23 cellular contexts compared by ENCODE assay signal in the genomic region with DNA sequence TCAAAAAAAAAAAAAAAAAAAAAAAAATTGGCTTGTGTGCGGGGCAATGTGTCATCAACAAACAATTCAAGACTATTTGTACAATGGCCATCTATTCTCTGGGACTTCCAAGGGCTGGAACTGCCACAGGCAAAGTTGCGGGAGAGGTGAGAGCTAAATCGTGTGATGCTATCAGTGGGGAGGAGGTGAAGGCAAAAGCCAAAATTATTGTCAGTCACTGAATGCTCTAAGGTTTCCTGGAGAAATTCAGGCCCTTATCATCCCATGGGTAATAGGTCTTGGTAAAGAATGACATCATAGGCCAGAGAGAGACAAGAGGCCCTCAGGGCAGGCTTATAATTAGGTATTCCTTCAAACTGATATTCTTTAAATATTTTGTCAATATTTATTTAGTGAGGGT.
DNase-seq lines count a peak whose midpoint lies in the region; ATAC-seq and TF ChIP-seq lines count a peak whose summit lies in the region.
"Had no signal": no experiment of that assay in that cellular context is flagged by ENCODE, and none has a peak within 500 bp of the region (broad histone marks: within the 10 kb centered on the region; RNA-seq: fewer than 3 reads in every experiment).

No MANE protein-coding gene starts in this region.

- TF ChIP-seq CTCF in psoas muscle (IDR thresholded peaks at IDR 0.05), result no peak

- H3K79me2 ChIP-seq in trophoblast cell (ENCODE audit: control insufficient read depth, insufficient read depth, low read length, poor library complexity), result no peaks in the 10 kb centered on the region
- H3K79me2 ChIP-seq: hepatocyte had no signal

- H3K9ac ChIP-seq in trophoblast cell (ENCODE audit: low read length), result no peak overlapping the region

- H3K27ac ChIP-seq in trophoblast cell (ENCODE audit: low read depth, low read length), result no peak overlapping the region
- H3K27ac ChIP-seq in psoas muscle, result no peak overlapping the region
- H3K27ac ChIP-seq: cardiac muscle cell, hepatocyte, tibial artery had no signal

- WGBS in trophoblast cell (ENCODE audit: extremely low coverage, insufficient coverage, insufficient read length), result no CpG with 5 or more reads among the region's 3 CpGs
- whole genome bisulfite sequencing in psoas muscle, 3 donors, result 75 to 77% (median 77%) methylated on average over 3 of the region's 3 CpGs

- ATAC-seq in GM19351 (IDR thresholded peaks at IDR 0.05; ENCODE audit: unreplicated experiment) (no peak), psoas muscle (no peak)
- ATAC-seq: sciatic nerve; stimulated activated naive B cell treated with anti-CD40 and anti-IgM and Interleukin-4, amounts not matched to agents 10 μg/mL and 1 μg/mL and 100 μg/mL, for 72 hours had no signal

- H3K27me3 ChIP-seq in trophoblast cell (ENCODE audit: insufficient read depth, low read length) (no peaks in the 10 kb centered on the region), psoas muscle (ENCODE audit: insufficient read depth in 3 of 3, low read length in 2 of 3) (no peaks in the 10 kb centered on the region)
- H3K27me3 ChIP-seq: cardiac muscle cell, tibial artery had no signal

- H3K36me3 ChIP-seq in trophoblast cell (ENCODE audit: control insufficient read depth in 1 of 2, insufficient read depth in 2 of 2, low read length in 2 of 2), result no peaks in the 10 kb centered on the region
- H3K36me3 ChIP-seq in psoas muscle (ENCODE audit: insufficient read depth in 1 of 2, low read depth in 1 of 2), result no peaks in the 10 kb centered on the region
- H3K36me3 ChIP-seq: cardiac muscle cell, tibial artery had no signal

- peak; percentile 18 for DNase-seq in DMS153 (lab: John Stamatoyannopoulos, UW)
- no peak for DNase-seq in DMS153 treated with DMSO at 0.1 percent for 48 hours (lab: John Stamatoyannopoulos, UW; ENCODE audit: unreplicated experiment)
- DNase-seq in M059J (ENCODE audit: low read depth), result peak; percentile 8
- DNase-seq in RPMI7951 (ENCODE audit: low read depth), result peak; percentile 36
- DNase-seq in trophoblast cell, result peak; percentile 64 to 87
- no peak for DNase-seq in stimulated activated CD4-positive, alpha-beta T cell treated with anti-CD3 and anti-CD28 coated beads, Interleukin-12 subunit alpha, Interleukin-12 subunit beta, amount 100 ng/mL, for 4 hours
- no peak for DNase-seq in psoas muscle
- DNase-seq: 8988T; activated CD4-positive, alpha-beta T cell treated with anti-CD3 and anti-CD28 coated beads, Interleukin-2, amount 50 U/mL, for 1 hour; activated CD8-positive, alpha-beta memory T cell treated with anti-CD3 and anti-CD28 coated beads, Interleukin-2, amount 50 U/mL, for 4 hours; activated effector memory CD4-positive, alpha-beta T cell treated with anti-CD3 and anti-CD28 coated beads, Interleukin-2, amount 50 U/mL, for 16 hours; C1 segment of cervical spinal cord; dermis blood vessel endothelial cell; DMS 273 treated with DMSO at 0.1 percent for 48 hours; KG1; NCI-H1092; NCI-H345; stimulated activated naive B cell treated with anti-CD40 and anti-IgM and Interleukin-4, amounts not matched to agents 10 μg/mL and 1 μg/mL and 100 μg/mL, for 72 hours; tibial artery had no signal

- H2AFZ ChIP-seq in trophoblast cell (ENCODE audit: insufficient read depth, low read length, poor library complexity), result no peak overlapping the region
- H2AFZ ChIP-seq: hepatocyte had no signal

- intact Hi-C loops in psoas muscle (cut with DNase I), result no loop called here

- H3K23ac ChIP-seq in trophoblast cell (ENCODE audit: low read length), result no peak overlapping the region

- H3K18ac ChIP-seq in trophoblast cell (ENCODE audit: low read length), result no peak overlapping the region

- H2BK5ac ChIP-seq in trophoblast cell (ENCODE audit: low read depth, low read length, poor library complexity), result no peak overlapping the region

- no peak overlapping the region for H2BK12ac ChIP-seq in trophoblast cell (ENCODE audit: low read length)

- no peak overlapping the region for H2BK120ac ChIP-seq in trophoblast cell (ENCODE audit: insufficient read depth, low read length, poor library complexity)

- no peak overlapping the region for H3K4ac ChIP-seq in trophoblast cell (ENCODE audit: low read depth, low read length)

- no peak overlapping the region for H2AK5ac ChIP-seq in trophoblast cell (ENCODE audit: low read length)

- H3K9me3 ChIP-seq in trophoblast cell (ENCODE audit: insufficient read depth, low read depth, low read length) (no peaks in the 10 kb centered on the region), psoas muscle (no peaks in the 10 kb centered on the region)
- H3K9me3 ChIP-seq: tibial artery had no signal

- H4K8ac ChIP-seq in trophoblast cell (ENCODE audit: low read depth, low read length), result no peak overlapping the region

- H3K4me3 ChIP-seq in trophoblast cell (ENCODE audit: low read depth, low read length) (no peak overlapping the region), psoas muscle (no peak overlapping the region)
- H3K4me3 ChIP-seq: cardiac muscle cell, hepatocyte, tibial artery had no signal

- no peak overlapping the region for H3K4me2 ChIP-seq in trophoblast cell (ENCODE audit: low read length)
- H3K4me2 ChIP-seq: hepatocyte had no signal

- no peak overlapping the region for H4K12ac ChIP-seq in trophoblast cell (ENCODE audit: low read depth, low read length)

- H4K91ac ChIP-seq in trophoblast cell (ENCODE audit: low read depth, low read length), result no peak overlapping the region

- H3K4me1 ChIP-seq in trophoblast cell (ENCODE audit: control insufficient read depth in 1 of 2, insufficient read depth in 2 of 2, low read length in 2 of 2) (no peaks in the 10 kb centered on the region), psoas muscle (no peaks in the 10 kb centered on the region)
- H3K4me1 ChIP-seq: tibial artery had no signal

- H3K14ac ChIP-seq in trophoblast cell (ENCODE audit: low read length), result no peak overlapping the region

- H3K79me1 ChIP-seq in trophoblast cell (ENCODE audit: low read length), result no peaks in the 10 kb centered on the region

Comparison
In these comparisons a context has a peak if more than half of its experiments do, and no peak if none do; other contexts are left out.
1. DNase-seq: peak in DMS153 (single experiment), M059J (single experiment), RPMI7951 (single experiment) and trophoblast cell (2 of 2); none in DMS153 treated with DMSO at 0.1 percent for 48 hours (single experiment), stimulated activated CD4-positive, alpha-beta T cell treated with anti-CD3 and anti-CD28 coated beads, Interleukin-12 subunit alpha, Interleukin-12 subunit beta, amount 100 ng/mL, for 4 hours (single experiment) and psoas muscle (0 of 2).